ENCODE assay signal across 33 cellular contexts in the genomic region with DNA sequence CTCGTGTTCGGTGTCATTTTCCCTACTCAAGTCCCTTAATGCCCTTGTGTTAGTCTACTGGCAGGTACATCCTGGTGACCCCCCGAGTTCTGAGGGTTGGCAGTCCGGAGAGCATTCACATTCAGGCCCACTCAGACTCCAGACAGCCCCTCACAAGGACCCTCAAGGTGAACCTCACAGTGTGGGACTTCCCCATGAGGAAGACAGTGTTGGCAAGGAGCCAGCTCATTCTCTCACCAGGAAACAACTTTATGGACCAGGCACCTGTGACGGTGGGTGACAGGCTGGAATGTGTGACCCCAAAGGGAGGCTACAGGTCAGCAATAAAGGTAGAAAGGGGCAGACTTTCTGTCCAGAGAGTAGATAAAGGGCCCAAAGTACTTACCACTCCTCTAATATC. TPM values are rescaled to one million over a fixed set of nuclear protein-coding genes. Genes with fewer than 3 reads are reported as not detected.
DNase-seq lines count a peak whose midpoint lies in the region; ATAC-seq, FAIRE-seq and TF ChIP-seq lines count a peak whose summit lies in the region.
"Had no signal": no experiment of that assay in that cellular context is flagged by ENCODE, and none has a peak within 500 bp of the region (broad histone marks: within the 10 kb centered on the region; RNA-seq: fewer than 3 reads in every experiment).

No MANE protein-coding gene starts in this region.

- no peak for ATAC-seq in HepG2
- peak; percentile 46 for ATAC-seq in left colon
- ATAC-seq in GM21619 (IDR thresholded peaks at IDR 0.05; ENCODE audit: unreplicated experiment) = no peak
- ATAC-seq: HCT116, PC-3, Right ventricle myocardium inferior had no signal

- no peak for TF ChIP-seq RAD21 in liver (IDR thresholded peaks at IDR 0.05)
- no peak for TF ChIP-seq RAD21 in HepG2 (CRISPR knock-in tag; IDR thresholded peaks at IDR 0.05)

- no peaks in the 10 kb centered on the region for H3K9me2 ChIP-seq in MM.1S (replicated peaks; ENCODE audit: insufficient read depth, low read length)

- DNase-seq in HepG2 (ENCODE audit: low spot score) (no peak), RPMI8226 (peak; percentile 13), left colon (peak in 1 of 2 donors; percentile 45), MM.1S (no peak), SW 1271 (lab: John Stamatoyannopoulos, UW) (no peak), stomach (no peak)
- DNase-seq: AML-193; C1 segment of cervical spinal cord; Caco-2; CD4-positive, alpha-beta memory T cell; DMS 273 treated with DMSO at 0.1 percent for 48 hours; DMS79; EL; GDM1; KG1; NCI-H1092; NCI-H1417 treated with DMSO at 0.1 percent for 48 hours; NCI-H1694 treated with DMSO at 0.1 percent for 48 hours; NCI-H2171 treated with DMSO at 0.1 percent for 48 hours; NCI-H345; NCI-H510A treated with DMSO at 0.1 percent for 48 hours; NK-92 treated with Interleukin-12 subunit alpha and Interleukin-12 subunit beta, amount 100 ng/mL, for 24 hours; PC-3 had no signal

- peak overlapping the region in 1 of 2 donors; percentile 55 for H3K9ac ChIP-seq in liver (ENCODE audit: low read depth in 1 of 2, low read length in 2 of 2)
- no peak overlapping the region for H3K9ac ChIP-seq in HepG2 (ENCODE audit: insufficient read depth, low read depth, low read length)
- no peak overlapping the region for H3K9ac ChIP-seq in MM.1S (ENCODE audit: low read length)

- CTCF ChIA-PET in HepG2 (lab: Yijun Ruan, JAX; ENCODE audit: low intra/inter-chr PET ratio, low total read pairs) = no interaction called here

- peaks cover 12 to 47% (median 26%) of the 10 kb centered on the region in 4 donors for H3K4me1 ChIP-seq in liver (ENCODE audit: control insufficient read depth in 4 of 4, insufficient read depth in 4 of 4, low read length in 3 of 4)
- H3K4me1 ChIP-seq in HepG2 (ENCODE audit: insufficient read depth, low read length) = peaks cover 30% of the 10 kb centered on the region
- no peaks in the 10 kb centered on the region for H3K4me1 ChIP-seq in MM.1S (ENCODE audit: low read length)
- no peaks in the 10 kb centered on the region for H3K4me1 ChIP-seq in stomach
- H3K4me1 ChIP-seq: SJSA1 had no signal

- H3K79me2 ChIP-seq in HepG2 (ENCODE audit: insufficient read depth, low read length) (no peaks in the 10 kb centered on the region), MM.1S (ENCODE audit: low read length) (no peaks in the 10 kb centered on the region)

- H3K9me3 ChIP-seq in liver (ENCODE audit: control insufficient read depth in 4 of 4, low read length in 3 of 4) = peaks cover 0 to 5% (median 2%) of the 10 kb centered on the region in 4 donors
- H3K9me3 ChIP-seq in HepG2 (ENCODE audit: low read length) = no peaks in the 10 kb centered on the region
- H3K9me3 ChIP-seq in MM.1S (replicated peaks; ENCODE audit: insufficient read depth, low read length) = no peaks in the 10 kb centered on the region
- peaks cover 0 to 22% (median 15%) of the 10 kb centered on the region in 4 donors for H3K9me3 ChIP-seq in stomach
- H3K9me3 ChIP-seq: Caco-2, SJSA1 had no signal

- BruUV-seq in HepG2 (replicated peaks; lab: Mats Ljungman, UMichigan) = no TSS peak

- H3K36me3 ChIP-seq in liver (ENCODE audit: control insufficient read depth in 4 of 4, insufficient read depth in 3 of 4, low read depth in 1 of 4, low read length in 3 of 4) (peaks cover 0 to 9% (median 0%) of the 10 kb centered on the region in 4 donors), HepG2 (replicated peaks in 1 of 2; ENCODE audit: control insufficient read depth in 1 of 2, insufficient read depth in 2 of 2, low read length in 2 of 2) (no peaks in the 10 kb centered on the region), MM.1S (replicated peaks; ENCODE audit: insufficient read depth, low read length) (no peaks in the 10 kb centered on the region), stomach (no peaks in the 10 kb centered on the region)
- H3K36me3 ChIP-seq: SJSA1 had no signal

- TF ChIP-seq EP300 in HepG2 (IDR thresholded peaks at IDR 0.05; ENCODE audit: low read depth in 2 of 2, low read length in 2 of 2) (no peak), HepG2 (CRISPR knock-in tag; IDR thresholded peaks at IDR 0.05; ENCODE audit: borderline replicate concordance) (no peak), stomach (IDR thresholded peaks at IDR 0.05) (no peak)

- in situ Hi-C loops in HepG2 (cut with HindIII; ENCODE audit: extremely low pct_ligation_motif_present, low pct_unique_long_range_greater_than_20kb) = no loop called here

- no peak for FAIRE-seq in HepG2 (lab: Jason Lieb, UNC)
- FAIRE-seq: A204.1, GM12891, H1 had no signal

- POLR2A ChIA-PET in HepG2 (lab: Yijun Ruan, JAX) = no interaction called here

- peak overlapping the region; percentile 12 to 76 (median 50) for H3K4me3 ChIP-seq in liver (ENCODE audit: low read depth in 1 of 3, low read length in 3 of 3)
- H3K4me3 ChIP-seq in HepG2 (replicated peaks in 1 of 3; ENCODE audit: insufficient read depth in 1 of 3, low read depth in 2 of 3, low read length in 3 of 3) = no peak overlapping the region
- no peak overlapping the region for H3K4me3 ChIP-seq in MM.1S (ENCODE audit: low read length)
- H3K4me3 ChIP-seq in stomach = no peak overlapping the region
- H3K4me3 ChIP-seq: SJSA1 had no signal

- TF ChIP-seq CTCF in liver (IDR thresholded peaks at IDR 0.05; ENCODE audit: low read depth, low read length, missing input control) (no peak), HepG2 (CRISPR knock-in tag; IDR thresholded peaks at IDR 0.05) (no peak), MM.1S (IDR thresholded peaks at IDR 0.05; ENCODE audit: low read length) (no peak), stomach (IDR thresholded peaks at IDR 0.05) (no peak)

- H4K20me1 ChIP-seq in HepG2 (ENCODE audit: insufficient read depth, low read length) (no peaks in the 10 kb centered on the region), MM.1S (ENCODE audit: insufficient read depth, low read length) (no peaks in the 10 kb centered on the region)

- no peak overlapping the region for H2AFZ ChIP-seq in HepG2 (ENCODE audit: low read length)
- H2AFZ ChIP-seq in MM.1S (ENCODE audit: low read length) = no peak overlapping the region

- H3K27ac ChIP-seq in liver (ENCODE audit: low read depth in 1 of 2, low read length in 2 of 2) = peak overlapping the region; percentile 58 to 76
- H3K27ac ChIP-seq in HepG2 (ENCODE audit: extremely low read length, insufficient read depth, low read length) = no peak overlapping the region
- no peak overlapping the region for H3K27ac ChIP-seq in MM.1S (ENCODE audit: low read length)
- H3K27ac ChIP-seq in stomach = no peak overlapping the region
- H3K27ac ChIP-seq: HL-60, SJSA1 had no signal

- H3K4me2 ChIP-seq in HepG2 (ENCODE audit: low read depth, low read length) = no peak overlapping the region
- no peak overlapping the region for H3K4me2 ChIP-seq in MM.1S (ENCODE audit: low read depth, low read length)

- TF ChIP-seq POLR2A in HepG2 (IDR thresholded peaks at IDR 0.05; ENCODE audit: insufficient read depth in 1 of 2, low read depth in 2 of 2, low read length in 2 of 2) (no peak), stomach (IDR thresholded peaks at IDR 0.05) (no peak)

- no peaks in the 10 kb centered on the region for H3F3A ChIP-seq in MM.1S (ENCODE audit: insufficient read depth, low read length)

- no peaks in the 10 kb centered on the region for H3K27me3 ChIP-seq in liver (ENCODE audit: control insufficient read depth in 4 of 4, insufficient read depth in 4 of 4, low read length in 3 of 4)
- peaks cover 0 to 10% of the 10 kb centered on the region in 2 experiments; a peak in 2 of 5 replicates for H3K27me3 ChIP-seq in HepG2 (ENCODE audit: control insufficient read depth in 1 of 2, insufficient read depth in 2 of 2, low read length in 2 of 2)
- H3K27me3 ChIP-seq in MM.1S (replicated peaks; ENCODE audit: insufficient read depth, low read length) = peaks cover 83% of the 10 kb centered on the region
- H3K27me3 ChIP-seq in stomach = peaks cover 0 to 58% (median 8%) of the 10 kb centered on the region in 3 donors

- 30% methylated on average over 5 of the region's 5 CpGs for whole genome bisulfite sequencing in liver
- WGBS in HepG2 (ENCODE audit: low lambda C conversion rate) = 30% methylated on average over 3 of the region's 5 CpGs
- 58 to 67% (median 65%) methylated on average over 5 of the region's 5 CpGs for WGBS in stomach, 5 donors

- intact Hi-C loops in HepG2 (cut with micrococcal nuclease; ENCODE audit: unreplicated experiment) = no loop called here
- intact Hi-C loops in left colon (cut with DNase I, micrococcal nuclease) = no loop called here
- intact Hi-C loops in stomach (cut with DNase I; ENCODE audit: low total_unique reads) = no loop called here

RNA-seq across cellular contexts. Expression of a gene that starts 24.5 kb away (rescaled TPM):
- not detected for total RNA-seq in liver
- not detected for polyA plus RNA-seq in liver
- total RNA-seq in HepG2 (2016; rRNA removed; fragmentation: Illumina TruSeq; extraction: Trizol) = not detected in 2 replicates
- total RNA-seq in HepG2 (2016; cell fraction: cytosol; rRNA removed; fragmentation: Illumina TruSeq; extraction: Trizol; ENCODE audit: low read depth) = not detected in 2 replicates
- not detected in 2 replicates for total RNA-seq in HepG2 (2016; cell fraction: insoluble cytoplasmic fraction; rRNA removed; fragmentation: Illumina TruSeq; extraction: Trizol)
- not detected in 2 replicates for total RNA-seq in HepG2 (2016; cell fraction: membrane; rRNA removed; fragmentation: Illumina TruSeq; extraction: Trizol)
- total RNA-seq in HepG2 (2016; cell fraction: nucleus; rRNA removed; fragmentation: Illumina TruSeq; extraction: Trizol) = not detected in 2 replicates
- not detected in 2 replicates for polyA plus RNA-seq in HepG2 (2011; rRNA removed)
- polyA plus RNA-seq in HepG2 (2011; cell fraction: cytosol; rRNA removed) = not detected in 2 replicates
- not detected in 2 replicates for polyA plus RNA-seq in HepG2 (2011; cell fraction: nucleus; rRNA removed)
- not detected in 2 replicates for polyA plus RNA-seq in HepG2 (2012)
- polyA plus RNA-seq in HepG2 (2016; cell fraction: cytosol; fragmentation: Illumina TruSeq; extraction: Trizol; ENCODE audit: low read depth) = not detected in 2 replicates
- not detected in 2 replicates for polyA plus RNA-seq in HepG2 (2016; cell fraction: insoluble cytoplasmic fraction; fragmentation: Illumina TruSeq; extraction: Trizol; ENCODE audit: low read depth)
- polyA plus RNA-seq in HepG2 (2016; cell fraction: membrane; fragmentation: Illumina TruSeq; extraction: Trizol; ENCODE audit: low read depth) = not detected in 2 replicates
- not detected in 2 replicates for polyA plus RNA-seq in HepG2 (2016; cell fraction: nucleus; fragmentation: Illumina TruSeq; extraction: Trizol; ENCODE audit: insufficient read depth, low read depth)
- not detected in 2 replicates for polyA minus RNA-seq in HepG2 (2011; rRNA and poly(A)+ RNA removed; ENCODE audit: low replicate concordance)
- not detected in 2 replicates for polyA minus RNA-seq in HepG2 (2011; cell fraction: cytosol; rRNA and poly(A)+ RNA removed)
- not detected in 2 replicates for polyA minus RNA-seq in HepG2 (2011; cell fraction: nucleus; rRNA and poly(A)+ RNA removed)
- not detected for total RNA-seq in left colon
- total RNA-seq in stomach = not detected
- polyA plus RNA-seq in stomach = not detected
- total RNA-seq: Caco-2; CD4-positive, alpha-beta memory T cell; H1; PC-3; Right ventricle myocardium inferior; SJSA1; T-helper 1 cell treated with Interleukin-12 subunit alpha and Interleukin-12 subunit beta and Interleukin-4 antibody, amounts not matched to agents 30 ng/mL and 1 ng/mL, for 36 hours had no signal
- polyA plus RNA-seq: CD4-positive, alpha-beta memory T cell had no signal

RNA-seq across cellular contexts. Expression of a gene that starts 27.5 kb away (rescaled TPM):
- total RNA-seq in liver = 1 to 10 TPM in 1 of 2 donors, under 1 TPM in 1; 0.14 to 1.3 TPM
- polyA plus RNA-seq in liver = 1 to 10 TPM in 1 of 2 donors, under 1 TPM in 1; 0.26 to 4.9 TPM
- total RNA-seq in HepG2 (2016; rRNA removed; fragmentation: Illumina TruSeq; extraction: Trizol) = 0.02 TPM in 1 of 2 replicates, not detected in the other
- total RNA-seq in HepG2 (2016; cell fraction: cytosol; rRNA removed; fragmentation: Illumina TruSeq; extraction: Trizol; ENCODE audit: low read depth) = not detected in 2 replicates
- 0.02 TPM in 1 of 2 replicates, not detected in the other for total RNA-seq in HepG2 (2016; cell fraction: insoluble cytoplasmic fraction; rRNA removed; fragmentation: Illumina TruSeq; extraction: Trizol)
- total RNA-seq in HepG2 (2016; cell fraction: membrane; rRNA removed; fragmentation: Illumina TruSeq; extraction: Trizol) = not detected in 2 replicates
- total RNA-seq in HepG2 (2016; cell fraction: nucleus; rRNA removed; fragmentation: Illumina TruSeq; extraction: Trizol) = not detected in 2 replicates
- 0.03 TPM in 1 of 2 replicates, not detected in the other for polyA plus RNA-seq in HepG2 (2011; rRNA removed)
- polyA plus RNA-seq in HepG2 (2011; cell fraction: cytosol; rRNA removed) = not detected in 2 replicates
- polyA plus RNA-seq in HepG2 (2011; cell fraction: nucleus; rRNA removed) = 0.07 and 0.11 TPM in 2 replicates
- not detected in 2 replicates for polyA plus RNA-seq in HepG2 (2012)
- not detected in 2 replicates for polyA plus RNA-seq in HepG2 (2016; cell fraction: cytosol; fragmentation: Illumina TruSeq; extraction: Trizol; ENCODE audit: low read depth)
- not detected in 2 replicates for polyA plus RNA-seq in HepG2 (2016; cell fraction: insoluble cytoplasmic fraction; fragmentation: Illumina TruSeq; extraction: Trizol; ENCODE audit: low read depth)
- not detected in 2 replicates for polyA plus RNA-seq in HepG2 (2016; cell fraction: membrane; fragmentation: Illumina TruSeq; extraction: Trizol; ENCODE audit: low read depth)
- not detected in 2 replicates for polyA plus RNA-seq in HepG2 (2016; cell fraction: nucleus; fragmentation: Illumina TruSeq; extraction: Trizol; ENCODE audit: insufficient read depth, low read depth)
- 0.16 TPM in 1 of 2 replicates, not detected in the other for polyA minus RNA-seq in HepG2 (2011; rRNA and poly(A)+ RNA removed; ENCODE audit: low replicate concordance)
- not detected in 2 replicates for polyA minus RNA-seq in HepG2 (2011; cell fraction: cytosol; rRNA and poly(A)+ RNA removed)
- polyA minus RNA-seq in HepG2 (2011; cell fraction: nucleus; rRNA and poly(A)+ RNA removed) = not detected in 2 replicates
- 1 to 10 TPM; 2.9 to 4.0 TPM for total RNA-seq in left colon
- 10 to 100 TPM in 2 of 5 donors, 1 to 10 TPM in 2, under 1 TPM in 1; 0.58 to 25.5 (median 8.7) TPM for total RNA-seq in stomach
- 1 to 10 TPM; 2.0 to 5.2 (median 4.0) TPM for polyA plus RNA-seq in stomach
- total RNA-seq: Caco-2 had no signal

RNA-seq across cellular contexts. Expression of a gene that starts 48.3 kb away (rescaled TPM):
- 10 to 100 TPM; 13.1 to 87.5 TPM for total RNA-seq in liver
- 100 to 1,000 TPM in 1 of 2 donors, 10 to 100 TPM in 1; 82.0 to 104 TPM for polyA plus RNA-seq in liver
- 8.9 and 12.3 TPM in 2 replicates for total RNA-seq in HepG2 (2016; rRNA removed; fragmentation: Illumina TruSeq; extraction: Trizol)
- total RNA-seq in HepG2 (2016; cell fraction: cytosol; rRNA removed; fragmentation: Illumina TruSeq; extraction: Trizol; ENCODE audit: low read depth) = 7.9 and 8.8 TPM in 2 replicates
- total RNA-seq in HepG2 (2016; cell fraction: insoluble cytoplasmic fraction; rRNA removed; fragmentation: Illumina TruSeq; extraction: Trizol) = 9.0 and 12.8 TPM in 2 replicates
- total RNA-seq in HepG2 (2016; cell fraction: membrane; rRNA removed; fragmentation: Illumina TruSeq; extraction: Trizol) = 14.0 and 14.3 TPM in 2 replicates
- total RNA-seq in HepG2 (2016; cell fraction: nucleus; rRNA removed; fragmentation: Illumina TruSeq; extraction: Trizol) = 8.6 and 11.4 TPM in 2 replicates
- polyA plus RNA-seq in HepG2 (2011; rRNA removed) = 36.4 and 47.5 TPM in 2 replicates
- 25.4 and 30.5 TPM in 2 replicates for polyA plus RNA-seq in HepG2 (2011; cell fraction: cytosol; rRNA removed)
- polyA plus RNA-seq in HepG2 (2011; cell fraction: nucleus; rRNA removed) = 157 and 161 TPM in 2 replicates
- polyA plus RNA-seq in HepG2 (2012) = 11.5 and 18.6 TPM in 2 replicates
- polyA plus RNA-seq in HepG2 (2016; cell fraction: cytosol; fragmentation: Illumina TruSeq; extraction: Trizol; ENCODE audit: low read depth) = 9.0 and 10.1 TPM in 2 replicates
- 12.6 and 14.6 TPM in 2 replicates for polyA plus RNA-seq in HepG2 (2016; cell fraction: insoluble cytoplasmic fraction; fragmentation: Illumina TruSeq; extraction: Trizol; ENCODE audit: low read depth)
- 13.7 and 14.9 TPM in 2 replicates for polyA plus RNA-seq in HepG2 (2016; cell fraction: membrane; fragmentation: Illumina TruSeq; extraction: Trizol; ENCODE audit: low read depth)
- 35.0 and 36.4 TPM in 2 replicates for polyA plus RNA-seq in HepG2 (2016; cell fraction: nucleus; fragmentation: Illumina TruSeq; extraction: Trizol; ENCODE audit: insufficient read depth, low read depth)
- polyA minus RNA-seq in HepG2 (2011; rRNA and poly(A)+ RNA removed; ENCODE audit: low replicate concordance) = 19.0 and 19.3 TPM in 2 replicates
- 13.9 and 15.2 TPM in 2 replicates for polyA minus RNA-seq in HepG2 (2011; cell fraction: cytosol; rRNA and poly(A)+ RNA removed)
- polyA minus RNA-seq in HepG2 (2011; cell fraction: nucleus; rRNA and poly(A)+ RNA removed) = 18.2 and 21.1 TPM in 2 replicates
- 10 to 100 TPM; 18.3 to 27.9 TPM for total RNA-seq in left colon
- 10 to 100 TPM in 4 of 5 donors, 1 to 10 TPM in 1; 7.0 to 62.0 (median 21.4) TPM for total RNA-seq in stomach
- polyA plus RNA-seq in stomach = 10 to 100 TPM; 25.3 to 34.1 (median 25.7) TPM

Comparison
In these comparisons a context has a peak if more than half of its experiments do, and no peak if none do; other contexts are left out.
1. H3K27ac ChIP-seq: peak in liver (2 of 2); none in HepG2 (single experiment), MM.1S (single experiment) and stomach (0 of 5).
2. H3K4me3 ChIP-seq: peak in liver (3 of 3); none in HepG2 (0 of 3), MM.1S (single experiment) and stomach (0 of 4).